Comparison of ENCODE assay signal across 1 cellular context in the genomic region with DNA sequence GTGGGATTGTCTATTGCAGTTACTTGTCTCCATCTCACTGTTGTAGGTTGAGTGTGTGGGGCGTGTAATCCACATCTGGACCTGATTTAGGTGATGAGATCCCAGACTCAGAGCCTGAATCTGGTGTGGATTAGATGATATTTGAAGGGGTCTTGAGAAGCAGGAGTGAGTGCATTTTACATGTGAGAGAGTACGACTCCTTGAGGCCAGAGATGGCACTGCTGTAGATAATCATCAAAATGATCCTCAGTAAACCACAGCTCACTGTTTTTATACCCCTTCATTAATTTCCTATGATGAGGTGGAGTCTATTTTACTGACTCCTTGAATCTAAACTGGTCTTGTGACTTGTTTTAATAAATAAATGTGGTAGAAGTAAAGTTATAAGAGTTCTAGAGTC.
TF ChIP-seq lines count a peak whose summit lies in the region.

No MANE protein-coding gene starts in this region.

TF ChIP-seq in HCT116, 20 proteins besides CTCF, POLR2A, EP300 and RAD21 (continued from another document):
- TF ChIP-seq, protein P1, sequence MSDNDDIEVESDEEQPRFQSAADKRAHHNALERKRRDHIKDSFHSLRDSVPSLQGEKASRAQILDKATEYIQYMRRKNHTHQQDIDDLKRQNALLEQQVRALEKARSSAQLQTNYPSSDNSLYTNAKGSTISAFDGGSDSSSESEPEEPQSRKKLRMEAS (IDR thresholded peaks at IDR 0.05) = no peak
- TF ChIP-seq SIN3A (IDR thresholded peaks at IDR 0.05; ENCODE audit: low read depth) (no peak), TCF7L2 (IDR thresholded peaks at IDR 0.05; ENCODE audit: borderline replicate concordance, extremely low read depth, insufficient read depth, insufficient read length) (no peak), ZFX (IDR thresholded peaks at IDR 0.05) (no peak), ELF1 (IDR thresholded peaks at IDR 0.05; ENCODE audit: borderline replicate concordance, low read depth) (no peak), SP1 (IDR thresholded peaks at IDR 0.05; ENCODE audit: low read depth) (no peak)
- TF ChIP-seq, protein P2, sequence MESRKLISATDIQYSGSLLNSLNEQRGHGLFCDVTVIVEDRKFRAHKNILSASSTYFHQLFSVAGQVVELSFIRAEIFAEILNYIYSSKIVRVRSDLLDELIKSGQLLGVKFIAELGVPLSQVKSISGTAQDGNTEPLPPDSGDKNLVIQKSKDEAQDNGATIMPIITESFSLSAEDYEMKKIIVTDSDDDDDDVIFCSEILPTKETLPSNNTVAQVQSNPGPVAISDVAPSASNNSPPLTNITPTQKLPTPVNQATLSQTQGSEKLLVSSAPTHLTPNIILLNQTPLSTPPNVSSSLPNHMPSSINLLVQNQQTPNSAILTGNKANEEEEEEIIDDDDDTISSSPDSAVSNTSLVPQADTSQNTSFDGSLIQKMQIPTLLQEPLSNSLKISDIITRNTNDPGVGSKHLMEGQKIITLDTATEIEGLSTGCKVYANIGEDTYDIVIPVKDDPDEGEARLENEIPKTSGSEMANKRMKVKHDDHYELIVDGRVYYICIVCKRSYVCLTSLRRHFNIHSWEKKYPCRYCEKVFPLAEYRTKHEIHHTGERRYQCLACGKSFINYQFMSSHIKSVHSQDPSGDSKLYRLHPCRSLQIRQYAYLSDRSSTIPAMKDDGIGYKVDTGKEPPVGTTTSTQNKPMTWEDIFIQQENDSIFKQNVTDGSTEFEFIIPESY (IDR thresholded peaks at IDR 0.05; ENCODE audit: extremely low read depth, insufficient replicate concordance, low read length) = no peak
